Comparison of ENCODE assay signal across 8 cellular contexts in genomic region chr14:65169351-65169750, GRCh38.
DNase-seq lines count a peak whose midpoint lies in the region; ATAC-seq and TF ChIP-seq lines count a peak whose summit lies in the region.

No MANE protein-coding gene starts in this region.

- DNase-seq in EL: peak; percentile 29
- peak; percentile 86 for DNase-seq in fibroblast of the aortic adventitia (ENCODE audit: low read depth)
- no peak for DNase-seq in SIG-M5 (lab: John Stamatoyannopoulos, UW)
- DNase-seq in 8988T: no peak
- no peak for DNase-seq in DMS53 treated with DMSO at 0.1 percent for 48 hours (lab: John Stamatoyannopoulos, UW; ENCODE audit: unreplicated experiment)
- no peak for DNase-seq in iPS-NIHi7 (ENCODE audit: extremely low spot score)

- no peak overlapping the region for H3K4me3 ChIP-seq in fibroblast of the aortic adventitia (ENCODE audit: low read depth, low read length)

- TF ChIP-seq CTCF in fibroblast of the aortic adventitia (IDR thresholded peaks at IDR 0.05; ENCODE audit: insufficient read depth, low read length): no peak

- ATAC-seq in GM21390 (IDR thresholded peaks at IDR 0.05; ENCODE audit: unreplicated experiment) (peak; percentile 87), HG03521 (IDR thresholded peaks at IDR 0.05; ENCODE audit: unreplicated experiment) (peak; percentile 78)

Comparison
In these comparisons a context has a peak if more than half of its experiments do, and no peak if none do; other contexts are left out.
1. DNase-seq: peak in EL (single experiment) and fibroblast of the aortic adventitia (single experiment); none in SIG-M5 (single experiment), 8988T (single experiment), DMS53 treated with DMSO at 0.1 percent for 48 hours (single experiment) and iPS-NIHi7 (single experiment).